In genomic region chr11:20030472-20030871, GRCh38 we compare ENCODE assay signal across 14 cellular contexts.
"Had no signal": no experiment of that assay in that cellular context is flagged by ENCODE, and none has a peak within 500 bp of the region (broad histone marks: within the 10 kb centered on the region; RNA-seq: fewer than 3 reads in every experiment).

No MANE protein-coding gene starts in this region.

- H3K27ac Mint-ChIP-seq: natural killer cell treated with Interleukin-12 subunit alpha and Interleukin-12 subunit beta and Interleukin-15 and Interleukin-18, amount 100 ng/mL, for 72 hours had no signal

- H3K4me1 Mint-ChIP-seq: central memory CD8-positive, alpha-beta T cell had no signal

- H3K36me3 Mint-ChIP-seq: natural killer cell treated with Interleukin-12 subunit alpha and Interleukin-12 subunit beta and Interleukin-15 and Interleukin-18, amount 100 ng/mL, for 72 hours had no signal

- H3K4me3 Mint-ChIP-seq: central memory CD8-positive, alpha-beta T cell; natural killer cell treated with Interleukin-12 subunit alpha and Interleukin-12 subunit beta and Interleukin-15 and Interleukin-18, amount 100 ng/mL, for 72 hours had no signal

- H3K36me3 ChIP-seq: adrenal gland, upper lobe of left lung had no signal

- H3K9me3 ChIP-seq: adrenal gland, psoas muscle, upper lobe of left lung had no signal

- H3K4me3 ChIP-seq: adrenal gland, psoas muscle, upper lobe of left lung had no signal

- H3K27ac ChIP-seq: adrenal gland, psoas muscle, upper lobe of left lung had no signal

- H3K9me3 Mint-ChIP-seq: central memory CD8-positive, alpha-beta T cell; natural killer cell treated with Interleukin-12 subunit alpha and Interleukin-12 subunit beta and Interleukin-15 and Interleukin-18, amount 100 ng/mL, for 72 hours had no signal

- ATAC-seq: natural killer cell treated with Interleukin-12 subunit alpha and Interleukin-12 subunit beta and Interleukin-15 and Interleukin-18, amount 100 ng/mL, for 72 hours; psoas muscle; sciatic nerve had no signal

- DNase-seq: activated CD4-positive, alpha-beta T cell treated with anti-CD3 and anti-CD28 coated beads for 48 hours; activated naive CD4-positive, alpha-beta T cell treated with anti-CD3 and anti-CD28 coated beads, Interleukin-2, amount 50 U/mL, for 16 hours; adrenal gland; effector memory CD4-positive, alpha-beta T cell; mammary epithelial cell; nucleus accumbens; psoas muscle; stimulated activated CD4-positive, alpha-beta T cell treated with anti-CD3 and anti-CD28 coated beads, Interleukin-2, amount 100 ng/mL, for 48 hours; stimulated activated naive CD4-positive, alpha-beta T cell treated with Interleukin-2 at 50 U/mL for 16 hours; T-helper 1 cell; upper lobe of left lung had no signal

- H3K27me3 ChIP-seq: adrenal gland, upper lobe of left lung had no signal

- H3K4me1 ChIP-seq: adrenal gland had no signal
